Comparison of ENCODE assay signal across 29 cellular contexts in the genomic region with DNA sequence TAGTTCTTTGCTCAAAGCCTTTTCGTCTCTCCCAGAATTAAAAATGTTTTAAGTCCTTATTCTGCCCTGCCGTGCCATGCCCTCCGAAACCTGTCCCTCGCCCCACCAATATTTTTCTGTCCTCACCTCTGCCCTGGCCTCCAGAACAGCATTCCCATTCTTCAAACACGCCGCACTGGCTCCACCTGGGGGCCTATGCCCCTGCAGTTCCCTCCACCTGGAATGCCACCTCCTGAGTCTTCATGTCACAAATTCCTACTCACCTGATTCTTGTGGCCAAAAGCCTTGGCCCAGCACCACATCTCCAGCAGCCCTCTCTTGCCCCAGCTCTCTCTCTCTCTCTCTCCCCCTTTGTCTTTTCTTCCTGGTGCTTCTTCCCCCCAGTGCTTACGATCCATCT.
DNase-seq lines count a peak whose midpoint lies in the region; FAIRE-seq and TF ChIP-seq lines count a peak whose summit lies in the region.
"Had no signal": no experiment of that assay in that cellular context is flagged by ENCODE, and none has a peak within 500 bp of the region (broad histone marks: within the 10 kb centered on the region; RNA-seq: fewer than 3 reads in every experiment).

No MANE protein-coding gene starts in this region.

- H4K91ac ChIP-seq in mesenchymal stem cell (ENCODE audit: low read length), result no peak overlapping the region

- H2AFZ ChIP-seq in mammary epithelial cell (ENCODE audit: low read depth, low read length), result no peak overlapping the region
- H2AFZ ChIP-seq in astrocyte (ENCODE audit: low read depth, low read length), result no peak overlapping the region
- H2AFZ ChIP-seq in mesenchymal stem cell (ENCODE audit: low read depth, low read length), result no peak overlapping the region
- H2AFZ ChIP-seq: hepatocyte had no signal

- no peak for DNase-seq in MCF 10A (ENCODE audit: unreplicated experiment)
- DNase-seq in mammary epithelial cell, result no peak
- DNase-seq in astrocyte (ENCODE audit: low read depth), result no peak
- DNase-seq in mesenchymal stem cell, result no peak
- no peak for DNase-seq in T-helper 1 cell
- DNase-seq in transverse colon, result no peak
- no peak for DNase-seq in HPDE6-E6E7 (ENCODE audit: extremely low spot score)
- DNase-seq in NCI-H1417 (lab: John Stamatoyannopoulos, UW), result no peak
- DNase-seq: activated CD4-positive, alpha-beta T cell treated with anti-CD3 and anti-CD28 coated beads, Interleukin-2, amount 10 ng/mL, durations not matched to agents 24 days and 14 days; activated T-cell treated with anti-CD3 and anti-CD28 coated beads, Interleukin-2, amount 50 U/mL, for 4 hours; body of pancreas; CD4-positive, CD25-positive, alpha-beta regulatory T cell; gastrocnemius medialis; midbrain; naive thymus-derived CD4-positive, alpha-beta T cell; NCI-H1417 treated with DMSO at 0.1 percent for 48 hours; NCI-H2171; NCI-H510A treated with DMSO at 0.1 percent for 48 hours; ovary; right cardiac atrium; SHP77 treated with DMSO at 0.1 percent for 48 hours; spleen; T-helper 9 cell had no signal

- in situ Hi-C loops in mammary epithelial cell (cut with MboI; ENCODE audit: low sequenced_read_pairs in 2 of 2) (no loop called here), transverse colon (cut with MboI; ENCODE audit: low pct_ligation_motif_present in 1 of 4, low pct_unique_long_range_greater_than_20kb in 1 of 4, low sequenced_read_pairs in 3 of 4) (no loop called here)

- H3K79me2 ChIP-seq in mammary epithelial cell (ENCODE audit: insufficient read depth, low read length) (peaks cover 84% of the 10 kb centered on the region), astrocyte (ENCODE audit: insufficient read depth, low read length) (peaks cover 54% of the 10 kb centered on the region)

- H3K9me3 ChIP-seq in mammary epithelial cell (replicated peaks; ENCODE audit: insufficient read depth, low read length) (no peaks in the 10 kb centered on the region), astrocyte (ENCODE audit: insufficient read depth, low read depth, low read length) (no peaks in the 10 kb centered on the region), mesenchymal stem cell (ENCODE audit: control insufficient read depth, low read length) (no peaks in the 10 kb centered on the region), transverse colon (no peaks in the 10 kb centered on the region)
- H3K9me3 ChIP-seq: body of pancreas, gastrocnemius medialis, left lung, ovary, spleen, suprapubic skin had no signal

- H3K79me1 ChIP-seq in mesenchymal stem cell (replicated peaks; ENCODE audit: low read length, poor library complexity, severe bottlenecking), result peaks cover 40% of the 10 kb centered on the region

- H2BK12ac ChIP-seq in mesenchymal stem cell (ENCODE audit: low read length in 2 of 2), result no peak overlapping the region

- dilution Hi-C loops in mammary epithelial cell (cut with HindIII; ENCODE audit: low sequenced_read_pairs), result no loop called here

- no peak for TF ChIP-seq POLR2A in transverse colon (IDR thresholded peaks at IDR 0.05)

- H3K9me3 Mint-ChIP-seq in MCF 10A (ENCODE audit: unreplicated experiment) (no peaks in the 10 kb centered on the region), astrocyte (ENCODE audit: unreplicated experiment) (no peaks in the 10 kb centered on the region)
- H3K9me3 Mint-ChIP-seq: activated CD4-positive, alpha-beta T cell treated with anti-CD3 and anti-CD28 coated beads, Interleukin-2, amount 10 ng/mL, durations not matched to agents 24 days and 14 days; activated T-cell treated with anti-CD3 and anti-CD28 coated beads, Interleukin-2, amount 50 U/mL, for 4 hours had no signal

- H3K4me2 ChIP-seq in mammary epithelial cell (ENCODE audit: insufficient read depth, low read depth, low read length) (no peak overlapping the region), astrocyte (ENCODE audit: low read length) (no peak overlapping the region), mesenchymal stem cell (ENCODE audit: low read length, poor library complexity, severe bottlenecking) (no peak overlapping the region)
- H3K4me2 ChIP-seq: hepatocyte, KMS-11 had no signal

- H3K14ac ChIP-seq in mesenchymal stem cell (ENCODE audit: low read length in 2 of 2), result no peak overlapping the region

- H3K4me3 ChIP-seq in mammary epithelial cell (replicated peaks in 1 of 3; ENCODE audit: insufficient read depth in 1 of 3, low read depth in 2 of 3, low read length in 3 of 3) (no peak overlapping the region), astrocyte (ENCODE audit: insufficient read depth, low read depth, low read length) (no peak overlapping the region), mesenchymal stem cell (ENCODE audit: insufficient read depth in 1 of 2, low read depth in 1 of 2, low read length in 2 of 2) (no peak overlapping the region), transverse colon (no peak overlapping the region)
- H3K4me3 ChIP-seq: body of pancreas, gastrocnemius medialis, hepatocyte, left lung, ovary, spleen, suprapubic skin had no signal

- H3K27me3 Mint-ChIP-seq in MCF 10A (ENCODE audit: insufficient read depth, unreplicated experiment), result no peaks in the 10 kb centered on the region
- no peaks in the 10 kb centered on the region for H3K27me3 Mint-ChIP-seq in astrocyte (ENCODE audit: low read depth, unreplicated experiment)
- H3K27me3 Mint-ChIP-seq: activated CD4-positive, alpha-beta T cell treated with anti-CD3 and anti-CD28 coated beads, Interleukin-2, amount 10 ng/mL, durations not matched to agents 24 days and 14 days had no signal

- peak overlapping the region; percentile 24 for H2AK5ac ChIP-seq in mesenchymal stem cell (ENCODE audit: low read length, severe bottlenecking)

- POLR2A ChIA-PET in MCF 10A (lab: Yijun Ruan, JAX), result interaction anchor here (0.7 to 14.6 kb wide), 6 partner anchors 17 to 124 kb away, joined by 3 to 462 read pairs (median 60); a partner anchor contains a TSS

- no peak overlapping the region for H2BK120ac ChIP-seq in mesenchymal stem cell (ENCODE audit: low read depth, low read length)

- 98% methylated on average over 7 of the region's 7 CpGs for WGBS in mammary epithelial cell (ENCODE audit: low coverage, missing lambda C conversion rate)
- WGBS in mesenchymal stem cell, result 92% methylated on average over 7 of the region's 7 CpGs
- 65 to 76% methylated on average over 2 to 7 of the region's 7 CpGs for WGBS in transverse colon (ENCODE audit: low coverage in 1 of 2), 2 donors

- TF ChIP-seq CTCF in MCF 10A (IDR thresholded peaks at IDR 0.05; ENCODE audit: unreplicated experiment) (no peak), mammary epithelial cell (conservative IDR thresholded peaks at IDR 0.05 in 1 of 2, IDR thresholded peaks at IDR 0.05 in 1 of 2; ENCODE audit: extremely low read depth in 1 of 2, insufficient read depth in 1 of 2, low read depth in 1 of 2, low read length in 2 of 2) (no peak), astrocyte (IDR thresholded peaks at IDR 0.05; ENCODE audit: insufficient read depth, low read depth, low read length) (no peak), transverse colon (IDR thresholded peaks at IDR 0.05) (no peak)

- H4K20me1 ChIP-seq in mammary epithelial cell (ENCODE audit: insufficient read depth, low read length), result no peaks in the 10 kb centered on the region
- peaks cover 40% of the 10 kb centered on the region for H4K20me1 ChIP-seq in astrocyte (ENCODE audit: insufficient read depth, low read length)

- H2BK15ac ChIP-seq in mesenchymal stem cell (ENCODE audit: low read depth, poor library complexity, severe bottlenecking), result no peak overlapping the region

- H3K36me3 Mint-ChIP-seq in MCF 10A (ENCODE audit: insufficient read depth, unreplicated experiment) (peaks cover 40% of the 10 kb centered on the region), astrocyte (ENCODE audit: low read depth, unreplicated experiment) (peaks cover 23% of the 10 kb centered on the region)
- H3K36me3 Mint-ChIP-seq: CD4-positive, CD25-positive, alpha-beta regulatory T cell; naive thymus-derived CD4-positive, alpha-beta T cell had no signal

- no peak overlapping the region for H3K18ac ChIP-seq in mesenchymal stem cell (ENCODE audit: low read depth in 1 of 2, low read length in 2 of 2)

- H3K27ac Mint-ChIP-seq in MCF 10A (ENCODE audit: low read depth, unreplicated experiment) (peak overlapping the region; percentile 92), astrocyte (ENCODE audit: unreplicated experiment) (peak overlapping the region; percentile 75)
- H3K27ac Mint-ChIP-seq: activated CD4-positive, alpha-beta T cell treated with anti-CD3 and anti-CD28 coated beads, Interleukin-2, amount 10 ng/mL, durations not matched to agents 24 days and 14 days; CD4-positive, CD25-positive, alpha-beta regulatory T cell; naive thymus-derived CD4-positive, alpha-beta T cell had no signal

- no peak overlapping the region for H4K8ac ChIP-seq in mesenchymal stem cell (ENCODE audit: low read length)

- no TSS peak for BruUV-seq in MCF 10A (replicated peaks; lab: Mats Ljungman, UMichigan)
- BruUV-seq in mammary epithelial cell (replicated peaks; lab: Mats Ljungman, UMichigan), result no TSS peak

- H3K27me3 ChIP-seq in mammary epithelial cell (ENCODE audit: insufficient read depth, low read length), result no peaks in the 10 kb centered on the region
- H3K27me3 ChIP-seq in astrocyte (ENCODE audit: insufficient read depth, low read length), result no peaks in the 10 kb centered on the region
- no peaks in the 10 kb centered on the region for H3K27me3 ChIP-seq in mesenchymal stem cell (ENCODE audit: control insufficient read depth in 1 of 2, insufficient read depth in 1 of 2, low read length in 2 of 2)
- H3K27me3 ChIP-seq in transverse colon, result no peaks in the 10 kb centered on the region
- H3K27me3 ChIP-seq: body of pancreas, gastrocnemius medialis, hepatocyte, left lung, ovary, spleen, suprapubic skin had no signal

- H3K4me1 ChIP-seq in mammary epithelial cell (ENCODE audit: insufficient read depth, low read length), result peaks cover 45% of the 10 kb centered on the region
- peaks cover 19% of the 10 kb centered on the region for H3K4me1 ChIP-seq in astrocyte (ENCODE audit: insufficient read depth, low read length)
- H3K4me1 ChIP-seq in mesenchymal stem cell (ENCODE audit: control insufficient read depth, insufficient read depth, low read depth, low read length), result peaks cover 2% of the 10 kb centered on the region
- peaks cover 4 to 50% (median 21%) of the 10 kb centered on the region in 4 donors for H3K4me1 ChIP-seq in transverse colon

- H3K27ac ChIP-seq in mammary epithelial cell (ENCODE audit: insufficient read depth, low read depth, low read length) (no peak overlapping the region), astrocyte (ENCODE audit: low read depth, low read length) (no peak overlapping the region), mesenchymal stem cell (ENCODE audit: low read length, poor library complexity, severe bottlenecking) (no peak overlapping the region), transverse colon (peak overlapping the region in 1 of 4 donors; percentile 18)
- H3K27ac ChIP-seq: body of pancreas, gastrocnemius medialis, hepatocyte, KMS-11, left lung, spleen, suprapubic skin, VCaP had no signal

- no peak for TF ChIP-seq EP300 in transverse colon (IDR thresholded peaks at IDR 0.05; ENCODE audit: low read depth)

- H3K23ac ChIP-seq in mesenchymal stem cell (ENCODE audit: low read length in 2 of 2), result no peak overlapping the region

- CTCF ChIA-PET in MCF 10A (lab: Yijun Ruan, JAX), result interaction anchor here (0.9 to 1.5 kb wide), 2 partner anchors 31 to 145 kb away, joined by 3 to 6 read pairs; no protein-coding TSS in a partner anchor
- CTCF ChIA-PET in mammary epithelial cell (lab: Charles Lee; ENCODE audit: low non-redundant PET), result no interaction called here

- H2BK5ac ChIP-seq in mesenchymal stem cell (ENCODE audit: low read depth, low read length, poor library complexity, severe bottlenecking), result no peak overlapping the region

- H3K36me3 ChIP-seq in mammary epithelial cell (ENCODE audit: insufficient read depth, low read length) (no peaks in the 10 kb centered on the region), astrocyte (ENCODE audit: insufficient read depth, low read length) (no peaks in the 10 kb centered on the region), mesenchymal stem cell (ENCODE audit: control insufficient read depth in 1 of 2, insufficient read depth in 2 of 2, low read depth in 1 of 2, low read length in 2 of 2) (peaks cover 0 to 7% of the 10 kb centered on the region in 2 experiments), transverse colon (no peaks in the 10 kb centered on the region)
- H3K36me3 ChIP-seq: gastrocnemius medialis, left lung, ovary, spleen, suprapubic skin had no signal

- no peak for FAIRE-seq in astrocyte (lab: Jason Lieb, UNC)
- FAIRE-seq: A204.1 had no signal

- H3K4me3 Mint-ChIP-seq in MCF 10A (ENCODE audit: unreplicated experiment) (no peak overlapping the region), astrocyte (ENCODE audit: unreplicated experiment) (no peak overlapping the region)
- H3K4me3 Mint-ChIP-seq: activated CD4-positive, alpha-beta T cell treated with anti-CD3 and anti-CD28 coated beads, Interleukin-2, amount 10 ng/mL, durations not matched to agents 24 days and 14 days; activated T-cell treated with anti-CD3 and anti-CD28 coated beads, Interleukin-2, amount 50 U/mL, for 4 hours; CD4-positive, CD25-positive, alpha-beta regulatory T cell; naive thymus-derived CD4-positive, alpha-beta T cell had no signal

- H3K4ac ChIP-seq in mesenchymal stem cell (ENCODE audit: low read depth in 1 of 2, low read length in 2 of 2), result no peak overlapping the region

- H3K4me1 Mint-ChIP-seq in MCF 10A (ENCODE audit: insufficient read depth, unreplicated experiment) (peaks cover 70% of the 10 kb centered on the region), astrocyte (ENCODE audit: low read depth, unreplicated experiment) (peaks cover 52% of the 10 kb centered on the region)
- H3K4me1 Mint-ChIP-seq: activated CD4-positive, alpha-beta T cell treated with anti-CD3 and anti-CD28 coated beads, Interleukin-2, amount 10 ng/mL, durations not matched to agents 24 days and 14 days; CD4-positive, CD25-positive, alpha-beta regulatory T cell; naive thymus-derived CD4-positive, alpha-beta T cell had no signal

- intact Hi-C loops in MCF 10A (cut with micrococcal nuclease) (loop anchor here (5.0 kb wide), 1 partner anchor 195 kb away; no protein-coding TSS in a partner anchor), mammary epithelial cell (cut with micrococcal nuclease) (no loop called here), transverse colon (cut with DNase I; ENCODE audit: low total_unique reads) (loop anchor here (10.0 kb wide), 2 partner anchors 58 to 92 kb away; a partner anchor contains a TSS)

- H3K9ac ChIP-seq in mammary epithelial cell (ENCODE audit: insufficient read depth, low read length), result no peak overlapping the region
- no peak overlapping the region for H3K9ac ChIP-seq in astrocyte (ENCODE audit: low read length)
- H3K9ac ChIP-seq in mesenchymal stem cell (ENCODE audit: low read length), result no peak overlapping the region
- H3K9ac ChIP-seq: KMS-11 had no signal
